1 cellular context compared by ENCODE assay signal in the genomic region with DNA sequence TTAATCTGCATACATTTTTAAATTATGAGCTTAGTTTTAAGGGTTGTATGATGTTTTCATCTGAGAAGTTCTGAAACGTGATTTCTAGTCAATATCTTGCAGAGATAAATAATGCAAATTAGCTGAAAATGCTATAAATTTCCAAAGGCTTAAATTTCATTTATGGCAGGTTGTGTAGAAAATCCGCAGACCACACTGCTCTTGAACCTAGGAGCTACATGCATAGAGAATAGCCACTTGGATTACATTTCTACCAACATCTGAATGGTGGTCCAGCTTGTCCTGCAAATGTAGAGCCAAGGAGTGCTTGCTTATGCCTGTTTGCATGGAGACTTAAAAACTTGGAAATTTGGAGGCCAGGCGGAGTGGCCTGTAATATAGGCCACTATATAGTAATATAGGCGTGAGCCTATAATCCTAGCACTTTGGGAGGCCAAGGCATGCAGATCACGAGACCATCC.
TF ChIP-seq lines count a peak whose summit lies in the region.

No MANE protein-coding gene starts in this region.

TF ChIP-seq in HEK293T, 16 proteins besides CTCF, POLR2A, EP300 and RAD21:
- no peak for TF ChIP-seq HDGF (IDR thresholded peaks at IDR 0.05; ENCODE audit: borderline replicate concordance)
- no peak for TF ChIP-seq ZNF384 (IDR thresholded peaks at IDR 0.05)
- no peak for TF ChIP-seq FOXK2 (IDR thresholded peaks at IDR 0.05)
- TF ChIP-seq BHLHE40 (IDR thresholded peaks at IDR 0.05; ENCODE audit: borderline replicate concordance), result no peak; the same call in 1 of the 2 replicates
- TF ChIP-seq ARNT (IDR thresholded peaks at IDR 0.05), result no peak
- TF ChIP-seq ELF4 (IDR thresholded peaks at IDR 0.05), result no peak; the same call in 1 of the 2 replicates
- TF ChIP-seq TARDBP (IDR thresholded peaks at IDR 0.05), result no peak
